Comparison of ENCODE assay signal across 8 cellular contexts in genomic region chr2:190843874-190844699, GRCh38.
DNase-seq lines count a peak whose midpoint lies in the region; ATAC-seq lines count a peak whose summit lies in the region.

No MANE protein-coding gene starts in this region.

- ATAC-seq in HG03135 (IDR thresholded peaks at IDR 0.05; ENCODE audit: unreplicated experiment), result peak; percentile 88

- DNase-seq in activated CD4-positive, alpha-beta T cell treated with anti-CD3 and anti-CD28 coated beads for 48 hours, result peak; percentile 74
- no peak for DNase-seq in activated CD4-positive, alpha-beta T cell treated with anti-CD3 and anti-CD28 coated beads for 1 hour
- DNase-seq in activated CD8-positive, alpha-beta memory T cell treated with anti-CD3 and anti-CD28 coated beads for 24 hours, result peak; percentile 73
- peak; percentile 43 to 51 for DNase-seq in stimulated activated CD8-positive, alpha-beta memory T cell treated with anti-CD3 and anti-CD28 coated beads, Interleukin-15, amount 100 ng/mL, for 48 hours (ENCODE audit: low read depth in 2 of 2)
- DNase-seq in head of caudate nucleus (no peak), nucleus accumbens (lab: John Stamatoyannopoulos, UW) (no peak), cerebellar cortex (ENCODE audit: low spot score) (no peak)

- intact Hi-C loops in head of caudate nucleus (cut with DNase I), result no loop called here

Comparison
In these comparisons a context has a peak if more than half of its experiments do, and no peak if none do; other contexts are left out.
1. DNase-seq: peak in activated CD4-positive, alpha-beta T cell treated with anti-CD3 and anti-CD28 coated beads for 48 hours (single experiment), activated CD8-positive, alpha-beta memory T cell treated with anti-CD3 and anti-CD28 coated beads for 24 hours (single experiment) and stimulated activated CD8-positive, alpha-beta memory T cell treated with anti-CD3 and anti-CD28 coated beads, Interleukin-15, amount 100 ng/mL, for 48 hours (2 of 2); none in activated CD4-positive, alpha-beta T cell treated with anti-CD3 and anti-CD28 coated beads for 1 hour (single experiment), head of caudate nucleus (0 of 42), nucleus accumbens (0 of 56) and cerebellar cortex (single experiment).